In the genomic region with DNA sequence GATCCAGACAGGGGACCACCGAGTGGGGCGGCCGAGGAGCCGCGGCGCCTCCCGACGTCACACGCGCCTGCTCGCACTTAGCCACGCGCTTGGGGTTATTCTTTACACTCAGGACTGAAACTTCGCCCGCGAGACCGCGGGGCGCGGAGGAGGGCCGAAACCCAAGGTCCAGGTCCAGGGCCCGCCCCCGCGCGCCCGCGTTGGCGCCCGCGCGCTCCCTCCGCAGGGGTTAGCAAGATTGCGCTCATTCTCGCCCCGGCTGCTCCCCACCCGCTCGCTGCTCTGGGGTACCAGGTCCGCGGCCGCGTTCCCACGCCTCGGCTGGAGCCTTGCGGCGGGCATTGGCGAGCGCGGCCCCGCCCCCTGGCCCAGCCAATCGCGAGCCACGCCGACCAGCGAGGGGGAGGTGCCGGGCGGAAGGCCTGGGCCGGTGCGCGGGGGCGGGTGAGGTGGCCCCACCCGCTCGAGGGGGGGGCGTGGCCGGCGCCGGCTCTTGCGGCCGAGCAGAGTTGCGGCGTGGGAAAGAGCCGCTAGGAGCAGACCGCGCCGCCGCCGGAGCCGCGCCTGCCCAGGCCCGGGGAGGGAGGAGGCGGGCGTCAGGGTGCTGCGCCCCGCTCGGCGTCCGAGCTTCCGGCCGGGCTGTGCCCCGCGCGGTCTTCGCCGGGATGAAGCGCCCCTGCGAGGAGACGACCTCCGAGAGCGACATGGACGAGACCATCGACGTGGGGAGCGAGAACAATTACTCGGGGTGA, we compare ENCODE assay signal across 1 cellular context.
TF ChIP-seq lines count a peak whose summit lies in the region.

A gene (plus strand): TSS at position 521 of the 752 bp plus-strand sequence. CDS start 145 bp downstream, at position 666.

TF ChIP-seq in HepG2, 621 proteins besides CTCF, POLR2A, EP300 and RAD21 (continued from another document and continues in another):
- TF ChIP-seq, protein P1, sequence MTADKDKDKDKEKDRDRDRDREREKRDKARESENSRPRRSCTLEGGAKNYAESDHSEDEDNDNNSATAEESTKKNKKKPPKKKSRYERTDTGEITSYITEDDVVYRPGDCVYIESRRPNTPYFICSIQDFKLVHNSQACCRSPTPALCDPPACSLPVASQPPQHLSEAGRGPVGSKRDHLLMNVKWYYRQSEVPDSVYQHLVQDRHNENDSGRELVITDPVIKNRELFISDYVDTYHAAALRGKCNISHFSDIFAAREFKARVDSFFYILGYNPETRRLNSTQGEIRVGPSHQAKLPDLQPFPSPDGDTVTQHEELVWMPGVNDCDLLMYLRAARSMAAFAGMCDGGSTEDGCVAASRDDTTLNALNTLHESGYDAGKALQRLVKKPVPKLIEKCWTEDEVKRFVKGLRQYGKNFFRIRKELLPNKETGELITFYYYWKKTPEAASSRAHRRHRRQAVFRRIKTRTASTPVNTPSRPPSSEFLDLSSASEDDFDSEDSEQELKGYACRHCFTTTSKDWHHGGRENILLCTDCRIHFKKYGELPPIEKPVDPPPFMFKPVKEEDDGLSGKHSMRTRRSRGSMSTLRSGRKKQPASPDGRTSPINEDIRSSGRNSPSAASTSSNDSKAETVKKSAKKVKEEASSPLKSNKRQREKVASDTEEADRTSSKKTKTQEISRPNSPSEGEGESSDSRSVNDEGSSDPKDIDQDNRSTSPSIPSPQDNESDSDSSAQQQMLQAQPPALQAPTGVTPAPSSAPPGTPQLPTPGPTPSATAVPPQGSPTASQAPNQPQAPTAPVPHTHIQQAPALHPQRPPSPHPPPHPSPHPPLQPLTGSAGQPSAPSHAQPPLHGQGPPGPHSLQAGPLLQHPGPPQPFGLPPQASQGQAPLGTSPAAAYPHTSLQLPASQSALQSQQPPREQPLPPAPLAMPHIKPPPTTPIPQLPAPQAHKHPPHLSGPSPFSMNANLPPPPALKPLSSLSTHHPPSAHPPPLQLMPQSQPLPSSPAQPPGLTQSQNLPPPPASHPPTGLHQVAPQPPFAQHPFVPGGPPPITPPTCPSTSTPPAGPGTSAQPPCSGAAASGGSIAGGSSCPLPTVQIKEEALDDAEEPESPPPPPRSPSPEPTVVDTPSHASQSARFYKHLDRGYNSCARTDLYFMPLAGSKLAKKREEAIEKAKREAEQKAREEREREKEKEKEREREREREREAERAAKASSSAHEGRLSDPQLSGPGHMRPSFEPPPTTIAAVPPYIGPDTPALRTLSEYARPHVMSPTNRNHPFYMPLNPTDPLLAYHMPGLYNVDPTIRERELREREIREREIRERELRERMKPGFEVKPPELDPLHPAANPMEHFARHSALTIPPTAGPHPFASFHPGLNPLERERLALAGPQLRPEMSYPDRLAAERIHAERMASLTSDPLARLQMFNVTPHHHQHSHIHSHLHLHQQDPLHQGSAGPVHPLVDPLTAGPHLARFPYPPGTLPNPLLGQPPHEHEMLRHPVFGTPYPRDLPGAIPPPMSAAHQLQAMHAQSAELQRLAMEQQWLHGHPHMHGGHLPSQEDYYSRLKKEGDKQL (CRISPR knock-in tag; IDR thresholded peaks at IDR 0.05; ENCODE audit: low read depth), result no peak
- TF ChIP-seq ZNF451 (CRISPR knock-in tag; IDR thresholded peaks at IDR 0.05) (peak; percentile 42), SPEN (CRISPR knock-in tag; IDR thresholded peaks at IDR 0.05; ENCODE audit: low read depth) (peak; percentile 95), ZNF790 (CRISPR knock-in tag; IDR thresholded peaks at IDR 0.05; ENCODE audit: borderline replicate concordance) (no peak; the same call in 1 of the 2 replicates), HHEX (CRISPR knock-in tag; IDR thresholded peaks at IDR 0.05) (no peak), TEAD3 (CRISPR knock-in tag; optimal IDR thresholded peaks at IDR 0.05; ENCODE audit: borderline replicate concordance) (no peak), SNRNP70 (IDR thresholded peaks at IDR 0.05; ENCODE audit: low read depth, low read length) (no peak), ZNF678 (CRISPR knock-in tag; IDR thresholded peaks at IDR 0.05) (peak; percentile 78; the same call in 1 of the 2 replicates), ZNF496 (CRISPR knock-in tag; IDR thresholded peaks at IDR 0.05; ENCODE audit: insufficient replicate concordance) (no peak), ZNF773 (CRISPR knock-in tag; IDR thresholded peaks at IDR 0.05; ENCODE audit: borderline replicate concordance) (0 out of 2 replicates have a peak, but pooled peaks have one; percentile 51), ZNF34 (CRISPR knock-in tag; IDR thresholded peaks at IDR 0.05; ENCODE audit: borderline replicate concordance) (peak; percentile 93), GABPA (IDR thresholded peaks at IDR 0.05; ENCODE audit: low read depth, low read length) (peak; percentile 26; the same call in 1 of the 2 replicates), GABPA (CRISPR knock-in tag; IDR thresholded peaks at IDR 0.05; ENCODE audit: low read depth) (no peak), KLF9 (CRISPR knock-in tag; IDR thresholded peaks at IDR 0.05; ENCODE audit: low read depth) (no peak), ZNF792 (CRISPR knock-in tag; IDR thresholded peaks at IDR 0.05) (no peak), HMG20A (CRISPR knock-in tag; IDR thresholded peaks at IDR 0.05; ENCODE audit: borderline replicate concordance) (no peak), FOXP1 (IDR thresholded peaks at IDR 0.05) (no peak), FOXP1 (CRISPR knock-in tag; IDR thresholded peaks at IDR 0.05) (no peak), CCAR2 (optimal IDR thresholded peaks at IDR 0.05; ENCODE audit: low read depth, low read length) (no peak)
- TF ChIP-seq, protein P2, sequence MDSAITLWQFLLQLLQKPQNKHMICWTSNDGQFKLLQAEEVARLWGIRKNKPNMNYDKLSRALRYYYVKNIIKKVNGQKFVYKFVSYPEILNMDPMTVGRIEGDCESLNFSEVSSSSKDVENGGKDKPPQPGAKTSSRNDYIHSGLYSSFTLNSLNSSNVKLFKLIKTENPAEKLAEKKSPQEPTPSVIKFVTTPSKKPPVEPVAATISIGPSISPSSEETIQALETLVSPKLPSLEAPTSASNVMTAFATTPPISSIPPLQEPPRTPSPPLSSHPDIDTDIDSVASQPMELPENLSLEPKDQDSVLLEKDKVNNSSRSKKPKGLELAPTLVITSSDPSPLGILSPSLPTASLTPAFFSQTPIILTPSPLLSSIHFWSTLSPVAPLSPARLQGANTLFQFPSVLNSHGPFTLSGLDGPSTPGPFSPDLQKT (CRISPR knock-in tag; IDR thresholded peaks at IDR 0.05; ENCODE audit: borderline replicate concordance), result no peak
- TF ChIP-seq, protein P3, sequence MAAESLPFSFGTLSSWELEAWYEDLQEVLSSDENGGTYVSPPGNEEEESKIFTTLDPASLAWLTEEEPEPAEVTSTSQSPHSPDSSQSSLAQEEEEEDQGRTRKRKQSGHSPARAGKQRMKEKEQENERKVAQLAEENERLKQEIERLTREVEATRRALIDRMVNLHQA (CRISPR knock-in tag; IDR thresholded peaks at IDR 0.05), result no peak
- TF ChIP-seq, protein P4, sequence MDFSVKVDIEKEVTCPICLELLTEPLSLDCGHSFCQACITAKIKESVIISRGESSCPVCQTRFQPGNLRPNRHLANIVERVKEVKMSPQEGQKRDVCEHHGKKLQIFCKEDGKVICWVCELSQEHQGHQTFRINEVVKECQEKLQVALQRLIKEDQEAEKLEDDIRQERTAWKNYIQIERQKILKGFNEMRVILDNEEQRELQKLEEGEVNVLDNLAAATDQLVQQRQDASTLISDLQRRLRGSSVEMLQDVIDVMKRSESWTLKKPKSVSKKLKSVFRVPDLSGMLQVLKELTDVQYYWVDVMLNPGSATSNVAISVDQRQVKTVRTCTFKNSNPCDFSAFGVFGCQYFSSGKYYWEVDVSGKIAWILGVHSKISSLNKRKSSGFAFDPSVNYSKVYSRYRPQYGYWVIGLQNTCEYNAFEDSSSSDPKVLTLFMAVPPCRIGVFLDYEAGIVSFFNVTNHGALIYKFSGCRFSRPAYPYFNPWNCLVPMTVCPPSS (IDR thresholded peaks at IDR 0.05), result no peak
- TF ChIP-seq, protein P5, sequence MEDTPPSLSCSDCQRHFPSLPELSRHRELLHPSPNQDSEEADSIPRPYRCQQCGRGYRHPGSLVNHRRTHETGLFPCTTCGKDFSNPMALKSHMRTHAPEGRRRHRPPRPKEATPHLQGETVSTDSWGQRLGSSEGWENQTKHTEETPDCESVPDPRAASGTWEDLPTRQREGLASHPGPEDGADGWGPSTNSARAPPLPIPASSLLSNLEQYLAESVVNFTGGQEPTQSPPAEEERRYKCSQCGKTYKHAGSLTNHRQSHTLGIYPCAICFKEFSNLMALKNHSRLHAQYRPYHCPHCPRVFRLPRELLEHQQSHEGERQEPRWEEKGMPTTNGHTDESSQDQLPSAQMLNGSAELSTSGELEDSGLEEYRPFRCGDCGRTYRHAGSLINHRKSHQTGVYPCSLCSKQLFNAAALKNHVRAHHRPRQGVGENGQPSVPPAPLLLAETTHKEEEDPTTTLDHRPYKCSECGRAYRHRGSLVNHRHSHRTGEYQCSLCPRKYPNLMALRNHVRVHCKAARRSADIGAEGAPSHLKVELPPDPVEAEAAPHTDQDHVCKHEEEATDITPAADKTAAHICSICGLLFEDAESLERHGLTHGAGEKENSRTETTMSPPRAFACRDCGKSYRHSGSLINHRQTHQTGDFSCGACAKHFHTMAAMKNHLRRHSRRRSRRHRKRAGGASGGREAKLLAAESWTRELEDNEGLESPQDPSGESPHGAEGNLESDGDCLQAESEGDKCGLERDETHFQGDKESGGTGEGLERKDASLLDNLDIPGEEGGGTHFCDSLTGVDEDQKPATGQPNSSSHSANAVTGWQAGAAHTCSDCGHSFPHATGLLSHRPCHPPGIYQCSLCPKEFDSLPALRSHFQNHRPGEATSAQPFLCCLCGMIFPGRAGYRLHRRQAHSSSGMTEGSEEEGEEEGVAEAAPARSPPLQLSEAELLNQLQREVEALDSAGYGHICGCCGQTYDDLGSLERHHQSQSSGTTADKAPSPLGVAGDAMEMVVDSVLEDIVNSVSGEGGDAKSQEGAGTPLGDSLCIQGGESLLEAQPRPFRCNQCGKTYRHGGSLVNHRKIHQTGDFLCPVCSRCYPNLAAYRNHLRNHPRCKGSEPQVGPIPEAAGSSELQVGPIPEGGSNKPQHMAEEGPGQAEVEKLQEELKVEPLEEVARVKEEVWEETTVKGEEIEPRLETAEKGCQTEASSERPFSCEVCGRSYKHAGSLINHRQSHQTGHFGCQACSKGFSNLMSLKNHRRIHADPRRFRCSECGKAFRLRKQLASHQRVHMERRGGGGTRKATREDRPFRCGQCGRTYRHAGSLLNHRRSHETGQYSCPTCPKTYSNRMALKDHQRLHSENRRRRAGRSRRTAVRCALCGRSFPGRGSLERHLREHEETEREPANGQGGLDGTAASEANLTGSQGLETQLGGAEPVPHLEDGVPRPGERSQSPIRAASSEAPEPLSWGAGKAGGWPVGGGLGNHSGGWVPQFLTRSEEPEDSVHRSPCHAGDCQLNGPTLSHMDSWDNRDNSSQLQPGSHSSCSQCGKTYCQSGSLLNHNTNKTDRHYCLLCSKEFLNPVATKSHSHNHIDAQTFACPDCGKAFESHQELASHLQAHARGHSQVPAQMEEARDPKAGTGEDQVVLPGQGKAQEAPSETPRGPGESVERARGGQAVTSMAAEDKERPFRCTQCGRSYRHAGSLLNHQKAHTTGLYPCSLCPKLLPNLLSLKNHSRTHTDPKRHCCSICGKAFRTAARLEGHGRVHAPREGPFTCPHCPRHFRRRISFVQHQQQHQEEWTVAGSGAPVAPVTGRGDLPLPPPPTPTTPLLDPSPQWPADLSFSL (CRISPR knock-in tag; IDR thresholded peaks at IDR 0.05), result no peak
- TF ChIP-seq, protein P6, sequence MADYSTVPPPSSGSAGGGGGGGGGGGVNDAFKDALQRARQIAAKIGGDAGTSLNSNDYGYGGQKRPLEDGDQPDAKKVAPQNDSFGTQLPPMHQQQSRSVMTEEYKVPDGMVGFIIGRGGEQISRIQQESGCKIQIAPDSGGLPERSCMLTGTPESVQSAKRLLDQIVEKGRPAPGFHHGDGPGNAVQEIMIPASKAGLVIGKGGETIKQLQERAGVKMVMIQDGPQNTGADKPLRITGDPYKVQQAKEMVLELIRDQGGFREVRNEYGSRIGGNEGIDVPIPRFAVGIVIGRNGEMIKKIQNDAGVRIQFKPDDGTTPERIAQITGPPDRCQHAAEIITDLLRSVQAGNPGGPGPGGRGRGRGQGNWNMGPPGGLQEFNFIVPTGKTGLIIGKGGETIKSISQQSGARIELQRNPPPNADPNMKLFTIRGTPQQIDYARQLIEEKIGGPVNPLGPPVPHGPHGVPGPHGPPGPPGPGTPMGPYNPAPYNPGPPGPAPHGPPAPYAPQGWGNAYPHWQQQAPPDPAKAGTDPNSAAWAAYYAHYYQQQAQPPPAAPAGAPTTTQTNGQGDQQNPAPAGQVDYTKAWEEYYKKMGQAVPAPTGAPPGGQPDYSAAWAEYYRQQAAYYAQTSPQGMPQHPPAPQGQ (CRISPR knock-in tag; IDR thresholded peaks at IDR 0.05; ENCODE audit: borderline replicate concordance), result no peak
- TF ChIP-seq, protein P7, sequence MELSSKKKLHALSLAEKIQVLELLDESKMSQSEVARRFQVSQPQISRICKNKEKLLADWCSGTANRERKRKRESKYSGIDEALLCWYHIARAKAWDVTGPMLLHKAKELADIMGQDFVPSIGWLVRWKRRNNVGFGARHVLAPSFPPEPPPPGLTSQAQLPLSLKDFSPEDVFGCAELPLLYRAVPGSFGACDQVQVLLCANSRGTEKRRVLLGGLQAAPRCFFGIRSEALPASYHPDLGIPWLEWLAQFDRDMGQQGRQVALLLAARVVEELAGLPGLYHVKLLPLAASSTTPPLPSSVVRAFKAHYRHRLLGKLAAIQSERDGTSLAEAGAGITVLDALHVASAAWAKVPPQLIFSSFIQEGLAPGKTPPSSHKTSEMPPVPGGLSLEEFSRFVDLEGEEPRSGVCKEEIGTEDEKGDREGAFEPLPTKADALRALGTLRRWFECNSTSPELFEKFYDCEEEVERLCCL (CRISPR knock-in tag; IDR thresholded peaks at IDR 0.05; ENCODE audit: borderline replicate concordance), result no peak
